In the genomic region with DNA sequence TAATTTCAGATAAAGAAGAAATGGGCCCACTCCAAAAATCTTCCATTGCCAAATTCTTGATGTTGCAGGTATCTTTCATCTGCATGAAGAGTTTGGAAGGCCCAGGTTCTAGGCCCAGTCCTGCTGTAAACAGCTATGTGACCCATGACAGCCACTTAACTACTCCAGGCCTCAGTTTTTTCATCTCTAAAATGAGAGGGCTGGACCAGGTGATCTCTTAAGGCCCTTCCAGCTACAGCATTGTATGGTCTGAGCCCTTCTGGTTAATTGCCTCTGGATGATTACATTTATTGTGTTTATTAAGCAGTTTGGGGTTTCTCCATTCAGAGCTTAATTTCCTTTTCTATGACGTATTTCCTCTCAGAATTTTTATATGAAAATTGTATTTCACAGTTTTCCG, we compare ENCODE assay signal across 27 cellular contexts.
A peak's percentile ranks its signal among the peaks of the same experiment; 100 is the strongest.
DNase-seq lines count a peak whose midpoint lies in the region; ATAC-seq, FAIRE-seq and TF ChIP-seq lines count a peak whose summit lies in the region.
"Had no signal": no experiment of that assay in that cellular context is flagged by ENCODE, and none has a peak within 500 bp of the region (broad histone marks: within the 10 kb centered on the region; RNA-seq: fewer than 3 reads in every experiment).

No MANE protein-coding gene starts in this region.

- no peak overlapping the region for H3K27ac ChIP-seq in K562 (ENCODE audit: extremely low read depth, low read depth, low read length)
- H3K27ac ChIP-seq: A549; BLaER1 treated with 17β-estradiol and CSF1 and Interleukin-3, amounts not matched to agents 10 nM and 100 nM had no signal

- H3K4me3 Mint-ChIP-seq in activated CD4-positive, alpha-beta T cell treated with anti-CD3 and anti-CD28 coated beads for 36 hours: no peak overlapping the region
- H3K4me3 Mint-ChIP-seq in stimulated activated naive CD8-positive, alpha-beta T cell treated with anti-CD3 and anti-CD28 coated beads, Interleukin-15, amount 100 ng/mL, for 72 hours: no peak overlapping the region
- H3K4me3 Mint-ChIP-seq: CD14-positive monocyte; CD4-positive, alpha-beta T cell; CD8-positive, alpha-beta memory T cell; HFFc6 had no signal

- ATAC-seq in activated CD4-positive, alpha-beta T cell treated with anti-CD3 and anti-CD28 coated beads for 36 hours: peak; percentile 47
- ATAC-seq in stimulated activated naive CD8-positive, alpha-beta T cell treated with anti-CD3 and anti-CD28 coated beads, Interleukin-15, amount 100 ng/mL, for 72 hours: peak; percentile 37
- ATAC-seq in stimulated activated naive CD8-positive, alpha-beta T cell treated with anti-CD3 and anti-CD28 coated beads, Interleukin-15, Interleukin-2, amounts not matched to agents 100 U/mL and 50 U/mL, for 24 hours: no peak
- ATAC-seq in K562 (no peak), HG03342 (IDR thresholded peaks at IDR 0.05; ENCODE audit: unreplicated experiment) (no peak)
- ATAC-seq: A549, GM12878 had no signal

- WGBS in K562 (ENCODE audit: insufficient coverage, low coverage, missing lambda C conversion rate): 10% methylated on average over 2 of the region's 2 CpGs

- TF ChIP-seq RAD21 in K562 (CRISPR knock-in tag; conservative IDR thresholded peaks at IDR 0.05 in 1 of 2, IDR thresholded peaks at IDR 0.05 in 1 of 2): no peak

- CTCF ChIA-PET in activated CD4-positive, alpha-beta T cell treated with anti-CD3 and anti-CD28 coated beads for 36 hours (lab: Charles Lee): interaction anchor here (1.0 kb wide), 1 partner anchor 12 kb away, joined by 3 read pairs; no protein-coding TSS in a partner anchor
- CTCF ChIA-PET in K562 (lab: Yijun Ruan, JAX; ENCODE audit: low intra/inter-chr PET ratio): no interaction called here

- H3K27me3 ChIP-seq in K562 (ENCODE audit: control insufficient read depth in 2 of 2, insufficient read depth in 2 of 2, low read length in 2 of 2): peaks cover 3 to 4% of the 10 kb centered on the region in 2 experiments; a peak in 2 of 5 replicates
- H3K27me3 ChIP-seq: BE2C; BLaER1 treated with 17β-estradiol and CSF1 and Interleukin-3, amounts not matched to agents 10 nM and 100 nM had no signal

- no peak overlapping the region for H2AFZ ChIP-seq in K562 (ENCODE audit: low read depth, low read length)

- no peaks in the 10 kb centered on the region for H3K36me3 ChIP-seq in K562 (ENCODE audit: control insufficient read depth, insufficient read depth, low read length)
- H3K36me3 ChIP-seq: BE2C; BLaER1 treated with 17β-estradiol and CSF1 and Interleukin-3, amounts not matched to agents 10 nM and 100 nM; HAP-1 had no signal

- no peaks in the 10 kb centered on the region for H3K9me1 ChIP-seq in K562 (ENCODE audit: control insufficient read depth, insufficient read depth, low read length)

- H4K20me1 ChIP-seq in K562 (replicated peaks; ENCODE audit: control insufficient read depth, insufficient read depth, low read length): no peaks in the 10 kb centered on the region
- H4K20me1 ChIP-seq: BLaER1 treated with 17β-estradiol and CSF1 and Interleukin-3, amounts not matched to agents 10 nM and 100 nM had no signal

- DNase-seq in activated CD4-positive, alpha-beta T cell treated with anti-CD3 and anti-CD28 coated beads for 36 hours: no peak
- no peak for DNase-seq in activated CD4-positive, alpha-beta T cell treated with anti-CD3 and anti-CD28 coated beads, Interleukin-2, amount 50 U/mL, for 4 hours
- no peak for DNase-seq in stimulated activated naive CD8-positive, alpha-beta T cell treated with anti-CD3 and anti-CD28 coated beads, Interleukin-15, amount 100 ng/mL, for 72 hours
- no peak for DNase-seq in stimulated activated naive CD8-positive, alpha-beta T cell treated with anti-CD3 and anti-CD28 coated beads, Interleukin-15, Interleukin-2, amounts not matched to agents 100 U/mL and 50 U/mL, for 24 hours
- no peak for DNase-seq in K562 (ENCODE audit: extremely low read depth in 1 of 4, low spot score in 3 of 4)
- DNase-seq in GM13976 (ENCODE audit: low spot score): no peak
- DNase-seq: 8988T; ACHN; AML-193; BE2C; CD4-positive, alpha-beta T cell; CD8-positive, alpha-beta memory T cell; DMS 273 treated with DMSO at 0.1 percent for 48 hours; DMS79; EL; GDM1; GOT3; HFFc6 had no signal

- H3K4me3 ChIP-seq in K562: no peak overlapping the region
- H3K4me3 ChIP-seq: A549; BLaER1 treated with 17β-estradiol and CSF1 and Interleukin-3, amounts not matched to agents 10 nM and 100 nM; GM12878; HAP-1 had no signal

- no peaks in the 10 kb centered on the region for H3K9me3 ChIP-seq in K562 (replicated peaks; ENCODE audit: control insufficient read depth, insufficient read depth, low read depth, low read length)
- H3K9me3 ChIP-seq: A549; BE2C; BLaER1 treated with 17β-estradiol and CSF1 and Interleukin-3, amounts not matched to agents 10 nM and 100 nM; HAP-1 had no signal

- POLR2A ChIA-PET in activated CD4-positive, alpha-beta T cell treated with anti-CD3 and anti-CD28 coated beads for 36 hours (lab: Charles Lee): no interaction called here
- POLR2A ChIA-PET in K562 (lab: Yijun Ruan, JAX): interaction anchor here (1.2 to 1.4 kb wide), 2 partner anchors 10 to 17 kb away, joined by 3 to 5 read pairs; no protein-coding TSS in a partner anchor

- H3K27ac Mint-ChIP-seq in activated CD4-positive, alpha-beta T cell treated with anti-CD3 and anti-CD28 coated beads for 36 hours: no peak overlapping the region
- H3K27ac Mint-ChIP-seq in stimulated activated naive CD8-positive, alpha-beta T cell treated with anti-CD3 and anti-CD28 coated beads, Interleukin-15, amount 100 ng/mL, for 72 hours: no peak overlapping the region
- H3K27ac Mint-ChIP-seq: CD14-positive monocyte; CD4-positive, alpha-beta T cell; CD8-positive, alpha-beta memory T cell; HFFc6 had no signal

- in situ Hi-C loops in K562 (cut with MboI) (no loop called here), GM13976 (cut with MboI; ENCODE audit: low sequenced_read_pairs, unreplicated experiment) (no loop called here)

- no peaks in the 10 kb centered on the region for H3K9me3 Mint-ChIP-seq in activated CD4-positive, alpha-beta T cell treated with anti-CD3 and anti-CD28 coated beads for 36 hours (ENCODE audit: low read depth)
- H3K9me3 Mint-ChIP-seq in stimulated activated naive CD8-positive, alpha-beta T cell treated with anti-CD3 and anti-CD28 coated beads, Interleukin-15, amount 100 ng/mL, for 72 hours: no peaks in the 10 kb centered on the region
- H3K9me3 Mint-ChIP-seq: CD14-positive monocyte; CD4-positive, alpha-beta T cell; CD8-positive, alpha-beta memory T cell; HFFc6 had no signal

- no peak for TF ChIP-seq POLR2A in K562 (conservative IDR thresholded peaks at IDR 0.05)

- TF ChIP-seq EP300 in K562 (IDR thresholded peaks at IDR 0.05; ENCODE audit: low read length): no peak

- no peaks in the 10 kb centered on the region for H3K27me3 Mint-ChIP-seq in activated CD4-positive, alpha-beta T cell treated with anti-CD3 and anti-CD28 coated beads for 36 hours
- H3K27me3 Mint-ChIP-seq in stimulated activated naive CD8-positive, alpha-beta T cell treated with anti-CD3 and anti-CD28 coated beads, Interleukin-15, amount 100 ng/mL, for 72 hours: no peaks in the 10 kb centered on the region
- H3K27me3 Mint-ChIP-seq: CD4-positive, alpha-beta T cell; CD8-positive, alpha-beta memory T cell had no signal

- no peak overlapping the region for H3K4me2 ChIP-seq in K562 (ENCODE audit: insufficient read depth, low read length)
- H3K4me2 ChIP-seq: A549; BLaER1 treated with 17β-estradiol and CSF1 and Interleukin-3, amounts not matched to agents 10 nM and 100 nM had no signal

- H3K36me3 Mint-ChIP-seq in activated CD4-positive, alpha-beta T cell treated with anti-CD3 and anti-CD28 coated beads for 36 hours (ENCODE audit: low read depth): no peaks in the 10 kb centered on the region
- H3K36me3 Mint-ChIP-seq: CD14-positive monocyte; CD8-positive, alpha-beta memory T cell had no signal

- no peak overlapping the region for H3K9ac ChIP-seq in K562 (ENCODE audit: insufficient read depth in 1 of 2, low read depth in 2 of 2, low read length in 2 of 2)
- H3K9ac ChIP-seq: BLaER1 treated with 17β-estradiol and CSF1 and Interleukin-3, amounts not matched to agents 10 nM and 100 nM had no signal

- H3K79me2 ChIP-seq in K562 (ENCODE audit: control insufficient read depth, insufficient read depth, low read length): no peaks in the 10 kb centered on the region

- TF ChIP-seq CTCF in K562 (IDR thresholded peaks at IDR 0.05 in 2 of 3, conservative IDR thresholded peaks at IDR 0.05 in 1 of 3; ENCODE audit: insufficient read depth in 2 of 3, low read depth in 1 of 3, low read length in 3 of 3) (no peak), GM13976 (IDR thresholded peaks at IDR 0.05; ENCODE audit: borderline replicate concordance, control extremely low read depth, extremely low read depth, insufficient read depth, missing control alignments) (no peak)

- H3K4me1 ChIP-seq in K562 (replicated peaks in 1 of 2; ENCODE audit: control insufficient read depth in 2 of 2, insufficient read depth in 2 of 2, low read length in 2 of 2): no peaks in the 10 kb centered on the region
- H3K4me1 ChIP-seq: A549; BE2C; BLaER1 treated with 17β-estradiol and CSF1 and Interleukin-3, amounts not matched to agents 10 nM and 100 nM; HAP-1 had no signal

- intact Hi-C loops in activated CD4-positive, alpha-beta T cell treated with anti-CD3 and anti-CD28 coated beads for 36 hours (cut with DNase I, micrococcal nuclease): no loop called here
- intact Hi-C loops in K562 (cut with micrococcal nuclease): no loop called here

- peak; percentile 54 for FAIRE-seq in K562 (lab: Jason Lieb, UNC)
- FAIRE-seq: A549, D721Med, GM12878, GM18507, H54 had no signal

- no peaks in the 10 kb centered on the region for H3K4me1 Mint-ChIP-seq in activated CD4-positive, alpha-beta T cell treated with anti-CD3 and anti-CD28 coated beads for 36 hours
- H3K4me1 Mint-ChIP-seq in stimulated activated naive CD8-positive, alpha-beta T cell treated with anti-CD3 and anti-CD28 coated beads, Interleukin-15, amount 100 ng/mL, for 72 hours: no peaks in the 10 kb centered on the region
- H3K4me1 Mint-ChIP-seq: CD14-positive monocyte; CD8-positive, alpha-beta memory T cell had no signal

- no TSS peak for BruUV-seq in K562 (replicated peaks; lab: Mats Ljungman, UMichigan)

TF ChIP-seq in K562, 482 proteins besides CTCF, POLR2A, EP300 and RAD21 (continues in another document):
- no peak for TF ChIP-seq TBP (optimal IDR thresholded peaks at IDR 0.05; ENCODE audit: low read depth, low read length)
- no peak for TF ChIP-seq JUNB (CRISPR knock-in tag; conservative IDR thresholded peaks at IDR 0.05)
- TF ChIP-seq OTX1 (CRISPR knock-in tag; IDR thresholded peaks at IDR 0.05): no peak
- TF ChIP-seq, protein P1, sequence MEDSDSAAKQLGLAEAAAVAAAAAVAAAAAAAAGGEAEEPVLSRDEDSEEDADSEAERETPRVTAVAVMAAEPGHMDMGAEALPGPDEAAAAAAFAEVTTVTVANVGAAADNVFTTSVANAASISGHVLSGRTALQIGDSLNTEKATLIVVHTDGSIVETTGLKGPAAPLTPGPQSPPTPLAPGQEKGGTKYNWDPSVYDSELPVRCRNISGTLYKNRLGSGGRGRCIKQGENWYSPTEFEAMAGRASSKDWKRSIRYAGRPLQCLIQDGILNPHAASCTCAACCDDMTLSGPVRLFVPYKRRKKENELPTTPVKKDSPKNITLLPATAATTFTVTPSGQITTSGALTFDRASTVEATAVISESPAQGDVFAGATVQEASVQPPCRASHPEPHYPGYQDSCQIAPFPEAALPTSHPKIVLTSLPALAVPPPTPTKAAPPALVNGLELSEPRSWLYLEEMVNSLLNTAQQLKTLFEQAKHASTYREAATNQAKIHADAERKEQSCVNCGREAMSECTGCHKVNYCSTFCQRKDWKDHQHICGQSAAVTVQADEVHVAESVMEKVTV (CRISPR knock-in tag; IDR thresholded peaks at IDR 0.05): no peak

Comparison
In these comparisons a context has a peak if more than half of its experiments do, and no peak if none do; other contexts are left out.
1. ATAC-seq: peak in activated CD4-positive, alpha-beta T cell treated with anti-CD3 and anti-CD28 coated beads for 36 hours (single experiment) and stimulated activated naive CD8-positive, alpha-beta T cell treated with anti-CD3 and anti-CD28 coated beads, Interleukin-15, amount 100 ng/mL, for 72 hours (single experiment); none in stimulated activated naive CD8-positive, alpha-beta T cell treated with anti-CD3 and anti-CD28 coated beads, Interleukin-15, Interleukin-2, amounts not matched to agents 100 U/mL and 50 U/mL, for 24 hours (single experiment), K562 (single experiment) and HG03342 (single experiment).